Comparison of ENCODE assay signal across 8 cellular contexts in genomic region chr14:103529383-103530365, GRCh38. TPM values are rescaled to one million over a fixed set of nuclear protein-coding genes. Genes with fewer than 3 reads are reported as not detected.
DNase-seq lines count a peak whose midpoint lies in the region; ATAC-seq and TF ChIP-seq lines count a peak whose summit lies in the region.

No MANE protein-coding gene starts in this region.

- ATAC-seq in GM21367 (IDR thresholded peaks at IDR 0.05; ENCODE audit: unreplicated experiment), result peak; percentile 17
- peak; percentile 4; the same call in 1 of the 3 replicates for ATAC-seq in SK-N-SH treated with all-trans-retinoic acid at 6 μM for 48 hours
- no peak for ATAC-seq in HG03565 (IDR thresholded peaks at IDR 0.05; ENCODE audit: unreplicated experiment)

- no peak for TF ChIP-seq CTCF in fibroblast of villous mesenchyme (IDR thresholded peaks at IDR 0.05; ENCODE audit: insufficient read depth, low read depth, low read length)

- H3K4me3 ChIP-seq in fibroblast of villous mesenchyme (ENCODE audit: low read depth, low read length) (peak overlapping the region; percentile 77), skeletal muscle cell (ENCODE audit: low read depth, low read length) (peak overlapping the region; percentile 71)

- DNase-seq in fibroblast of villous mesenchyme (ENCODE audit: low read depth) (no peak), skeletal muscle cell (ENCODE audit: low read depth) (no peak), COR-L47 (lab: John Stamatoyannopoulos, UW) (no peak), NCI-H1417 treated with DMSO at 0.1 percent for 48 hours (lab: John Stamatoyannopoulos, UW) (no peak), AG20443 (ENCODE audit: low spot score) (no peak)

TF ChIP-seq in SK-N-SH treated with all-trans-retinoic acid at 6 μM for 48 hours, 23 proteins besides CTCF, POLR2A, EP300 and RAD21:
- TF ChIP-seq ZNF8 (CRISPR knock-in tag; IDR thresholded peaks at IDR 0.05) (no peak), TOX (CRISPR knock-in tag; IDR thresholded peaks at IDR 0.05; ENCODE audit: borderline replicate concordance) (no peak), PPARA (CRISPR knock-in tag; IDR thresholded peaks at IDR 0.05; ENCODE audit: borderline replicate concordance) (no peak), TSHZ2 (CRISPR knock-in tag; IDR thresholded peaks at IDR 0.05) (no peak), CSDC2 (CRISPR knock-in tag; IDR thresholded peaks at IDR 0.05) (no peak), ZC3H10 (CRISPR knock-in tag; IDR thresholded peaks at IDR 0.05) (no peak), ZFP3 (CRISPR knock-in tag; IDR thresholded peaks at IDR 0.05) (no peak), CREB5 (CRISPR knock-in tag; IDR thresholded peaks at IDR 0.05; ENCODE audit: low read depth) (no peak), ZFP30 (CRISPR knock-in tag; IDR thresholded peaks at IDR 0.05) (no peak), BACH2 (CRISPR knock-in tag; IDR thresholded peaks at IDR 0.05; ENCODE audit: borderline replicate concordance) (no peak), GLIS3 (CRISPR knock-in tag; IDR thresholded peaks at IDR 0.05) (no peak), OSR1 (CRISPR knock-in tag; IDR thresholded peaks at IDR 0.05) (no peak), CSRNP3 (CRISPR knock-in tag; IDR thresholded peaks at IDR 0.05) (no peak), SNAI2 (CRISPR knock-in tag; IDR thresholded peaks at IDR 0.05) (no peak), ZNF565 (CRISPR knock-in tag; conservative IDR thresholded peaks at IDR 0.05; ENCODE audit: low read depth) (no peak), TCF4 (CRISPR knock-in tag; IDR thresholded peaks at IDR 0.05; ENCODE audit: borderline replicate concordance) (no peak), ZNF70 (CRISPR knock-in tag; IDR thresholded peaks at IDR 0.05) (no peak), PATZ1 (CRISPR knock-in tag; IDR thresholded peaks at IDR 0.05; ENCODE audit: borderline replicate concordance) (no peak), ARNTL (CRISPR knock-in tag; IDR thresholded peaks at IDR 0.05; ENCODE audit: borderline replicate concordance, low read depth) (no peak), POU6F1 (CRISPR knock-in tag; IDR thresholded peaks at IDR 0.05; ENCODE audit: borderline replicate concordance, low read depth) (no peak)

RNA-seq across cellular contexts. Expression of gene TRMT61A, which starts 0.7 kb away (rescaled TPM):
- total RNA-seq in fibroblast of villous mesenchyme, result 8.2 and 9.7 TPM in 2 replicates

RNA-seq across cellular contexts. Expression of gene CKB, which starts 7.0 kb away (rescaled TPM):
- total RNA-seq in fibroblast of villous mesenchyme, result 9.0 and 17.7 TPM in 2 replicates

RNA-seq across cellular contexts. Expression of gene BAG5, which starts 32.8 kb away (rescaled TPM):
- total RNA-seq in fibroblast of villous mesenchyme, result 28.3 and 42.7 TPM in 2 replicates

RNA-seq across cellular contexts. Expression of gene COA8, which starts 33.1 kb away (rescaled TPM):
- total RNA-seq in fibroblast of villous mesenchyme, result 22.9 and 32.0 TPM in 2 replicates
